1 cellular context compared by ENCODE assay signal in the genomic region with DNA sequence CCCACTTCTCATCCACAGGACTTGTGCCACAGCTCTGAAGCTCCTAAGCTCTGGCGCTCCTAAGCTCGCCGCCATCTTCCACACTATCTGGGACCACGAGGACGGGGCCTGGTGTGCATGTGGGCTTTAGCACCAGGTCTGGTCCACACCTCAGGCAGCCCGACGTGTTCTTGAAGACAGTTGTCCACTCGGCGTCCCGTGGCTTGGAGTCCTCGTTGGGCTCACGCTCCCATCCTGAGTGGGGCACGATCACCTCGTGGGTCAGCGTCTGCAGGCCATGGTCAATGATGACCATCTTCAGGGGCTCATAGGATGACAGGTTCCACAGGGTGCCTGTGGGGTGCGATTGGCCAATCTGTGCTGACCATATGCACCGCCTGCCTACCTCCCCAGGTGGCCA.
TF ChIP-seq lines count a peak whose summit lies in the region.

No MANE protein-coding gene starts in this region.

TF ChIP-seq in H1, 55 proteins besides CTCF, POLR2A, EP300 and RAD21 (continued from another document):
- TF ChIP-seq, protein P1, sequence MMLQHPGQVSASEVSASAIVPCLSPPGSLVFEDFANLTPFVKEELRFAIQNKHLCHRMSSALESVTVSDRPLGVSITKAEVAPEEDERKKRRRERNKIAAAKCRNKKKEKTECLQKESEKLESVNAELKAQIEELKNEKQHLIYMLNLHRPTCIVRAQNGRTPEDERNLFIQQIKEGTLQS (IDR thresholded peaks at IDR 0.05; ENCODE audit: insufficient read depth, low read depth, low read length): no peak
- no peak for TF ChIP-seq EGR1 (IDR thresholded peaks at IDR 0.05; ENCODE audit: borderline replicate concordance, low read depth, low read length)
